In the genomic region with DNA sequence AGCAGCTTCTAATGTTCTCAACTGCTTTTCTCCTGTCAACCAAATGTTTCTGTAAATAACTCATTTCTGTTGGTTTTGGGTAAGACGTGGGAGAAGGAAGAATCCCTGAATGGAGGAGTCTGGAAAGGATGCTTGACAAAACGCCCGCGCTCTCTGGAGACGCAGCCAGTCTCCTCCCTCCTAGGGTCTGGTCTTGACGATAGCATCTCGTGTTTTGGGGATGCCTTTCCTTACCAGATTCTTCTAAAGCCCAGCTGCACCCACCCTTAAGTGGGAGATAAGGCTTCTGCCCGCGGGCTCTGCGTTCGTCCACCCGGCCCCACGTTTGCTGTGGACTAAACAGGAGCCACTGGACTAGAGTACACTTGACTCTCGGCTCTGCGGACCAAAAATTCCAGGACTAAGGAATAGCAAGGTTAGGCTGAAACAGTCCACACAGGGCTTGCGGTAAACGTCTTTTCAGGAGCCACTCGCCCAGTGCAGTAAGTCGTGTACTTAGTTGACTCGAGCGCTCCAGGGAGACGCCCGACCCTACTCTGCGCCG, we compare ENCODE assay signal across 8 cellular contexts. TPM values are rescaled to one million over a fixed set of nuclear protein-coding genes. Genes with fewer than 3 reads are reported as not detected.
A peak's percentile ranks its signal among the peaks of the same experiment; 100 is the strongest.
DNase-seq lines count a peak whose midpoint lies in the region; ATAC-seq, FAIRE-seq and TF ChIP-seq lines count a peak whose summit lies in the region.

No MANE protein-coding gene starts in this region.

- no peak for TF ChIP-seq RAD21 in GM12878 (IDR thresholded peaks at IDR 0.05; ENCODE audit: insufficient read depth, low read depth, low read length)

- no TSS peak for BruUV-seq in GM12878 (replicated peaks; lab: Mats Ljungman, UMichigan)

- intact Hi-C loops in GM12878 (cut with micrococcal nuclease; ENCODE audit: unreplicated experiment), result no loop called here

- CTCF ChIA-PET in GM12878 (lab: Yijun Ruan, JAX), result no interaction called here

- no peak overlapping the region; the same call in 1 of the 2 replicates for H3K27ac ChIP-seq in HUES64 (ENCODE audit: low read depth, low read length)
- no peak overlapping the region for H3K27ac ChIP-seq in GM12878 (ENCODE audit: control insufficient read depth, insufficient read depth)
- peak overlapping the region; percentile 73 to 96 (median 87) for H3K27ac ChIP-seq in skin epidermis

- H3K27me3 ChIP-seq in HUES64 (ENCODE audit: insufficient read depth, low read length) (peaks cover 16% of the 10 kb centered on the region), GM12878 (replicated peaks in 1 of 2; ENCODE audit: control insufficient read depth in 2 of 2, insufficient read depth in 2 of 2, low read length in 1 of 2) (peaks cover 1 to 8% of the 10 kb centered on the region in 2 experiments)

- POLR2A ChIA-PET in GM12878 (lab: Charles Lee), result no interaction called here

- TF ChIP-seq CTCF in GM12878 (IDR thresholded peaks at IDR 0.05 in 2 of 3, conservative IDR thresholded peaks at IDR 0.05 in 1 of 3; ENCODE audit: control insufficient read depth in 2 of 3, extremely low read depth in 1 of 3, insufficient read depth in 1 of 3, low read depth in 3 of 3, low read length in 3 of 3), result no peak

- H2AFZ ChIP-seq in GM12878 (ENCODE audit: control insufficient read depth, low read depth, low read length), result peak overlapping the region; percentile 17; the same call in 1 of the 2 replicates

- peak overlapping the region; percentile 86 for H3K4me2 ChIP-seq in GM12878 (ENCODE audit: control insufficient read depth, insufficient read depth)

- SMC1A ChIA-PET in GM12878 (lab: Charles Lee; ENCODE audit: uncharacterized antibody, unreplicated experiment), result no interaction called here

- no peak for DNase-seq in GM12878 (ENCODE audit: low read depth, low spot score)
- no peak for DNase-seq in activated CD4-positive, CD25-positive, alpha-beta regulatory T cell treated with anti-CD3 and anti-CD28 coated beads, Interleukin-2, amount 50 U/mL, for 72 hours
- DNase-seq in RPMI8226, result no peak
- DNase-seq in H54 (ENCODE audit: insufficient read length, low spot score), result no peak
- DNase-seq in activated CD4-positive, alpha-beta T cell treated with anti-CD3 and anti-CD28 coated beads for 48 hours, result no peak

- ATAC-seq in GM12878, result no peak

- no peaks in the 10 kb centered on the region for H3K9me3 ChIP-seq in HUES64 (ENCODE audit: insufficient read depth, low read depth, low read length)
- no peaks in the 10 kb centered on the region; the same call in 2 of the 3 replicates for H3K9me3 ChIP-seq in GM12878 (replicated peaks; ENCODE audit: control insufficient read depth, insufficient read depth, low read length)
- H3K9me3 ChIP-seq in iPS-18c (ENCODE audit: control insufficient read depth, insufficient read depth, low read length), result no peaks in the 10 kb centered on the region

- H3K4me1 ChIP-seq in HUES64 (ENCODE audit: insufficient read depth, low read length), result no peaks in the 10 kb centered on the region
- H3K4me1 ChIP-seq in GM12878 (ENCODE audit: control insufficient read depth, insufficient read depth, low read length), result no peaks in the 10 kb centered on the region; the same call in 1 of the 2 replicates

- no peaks in the 10 kb centered on the region for H4K20me1 ChIP-seq in GM12878 (ENCODE audit: control insufficient read depth, insufficient read depth)

- in situ Hi-C loops in GM12878 (cut with MboI), result no loop called here

- H3K36me3 ChIP-seq in HUES64 (ENCODE audit: insufficient read depth, low read length) (peaks cover 1% of the 10 kb centered on the region; the same call in 1 of the 2 replicates), GM12878 (ENCODE audit: control insufficient read depth in 2 of 2, insufficient read depth in 2 of 2, low read length in 1 of 2) (no peaks in the 10 kb centered on the region)

- H3K79me2 ChIP-seq in GM12878 (ENCODE audit: control insufficient read depth, insufficient read depth, low read length), result no peaks in the 10 kb centered on the region

- WGBS in HUES64, result 2% methylated on average over 25 of the region's 25 CpGs
- 48% methylated on average over 25 of the region's 25 CpGs for WGBS in GM12878 (ENCODE audit: insufficient coverage, insufficient replicate concordance, low lambda C conversion rate, missing lambda C conversion rate)

- H3K9ac ChIP-seq in HUES64 (ENCODE audit: low read depth, low read length), result peak overlapping the region; percentile 27; the same call in 1 of the 2 replicates
- no peak overlapping the region for H3K9ac ChIP-seq in GM12878 (ENCODE audit: control insufficient read depth, insufficient read depth, low read length)

- FAIRE-seq in GM12878 (lab: Jason Lieb, UNC) (no peak), H54 (lab: Jason Lieb, UNC) (no peak)

- RAD21 ChIA-PET in GM12878 (lab: Charles Lee; ENCODE audit: unreplicated experiment), result no interaction called here

- H3K4me3 ChIP-seq in HUES64 (ENCODE audit: low read length), result peak overlapping the region; percentile 73
- H3K4me3 ChIP-seq in GM12878, result no peak overlapping the region
- peak overlapping the region; percentile 75 for H3K4me3 ChIP-seq in iPS-18c (ENCODE audit: insufficient read depth, low read depth, low read length)
- peak overlapping the region; percentile 57 to 79 (median 60) for H3K4me3 ChIP-seq in skin epidermis

- TF ChIP-seq POLR2A in GM12878 (IDR thresholded peaks at IDR 0.05; ENCODE audit: low read depth, low read length), result no peak
- TF ChIP-seq POLR2A in H54 (IDR thresholded peaks at IDR 0.05; ENCODE audit: low read depth, low read length), result no peak

- no peak for TF ChIP-seq EP300 in GM12878 (IDR thresholded peaks at IDR 0.05; ENCODE audit: borderline replicate concordance in 1 of 2, control insufficient read depth in 1 of 2, low read depth in 2 of 2, low read length in 2 of 2)

TF ChIP-seq in GM12878, 131 proteins besides CTCF, POLR2A, EP300 and RAD21 (continues in another document):
- TF ChIP-seq, protein P1, sequence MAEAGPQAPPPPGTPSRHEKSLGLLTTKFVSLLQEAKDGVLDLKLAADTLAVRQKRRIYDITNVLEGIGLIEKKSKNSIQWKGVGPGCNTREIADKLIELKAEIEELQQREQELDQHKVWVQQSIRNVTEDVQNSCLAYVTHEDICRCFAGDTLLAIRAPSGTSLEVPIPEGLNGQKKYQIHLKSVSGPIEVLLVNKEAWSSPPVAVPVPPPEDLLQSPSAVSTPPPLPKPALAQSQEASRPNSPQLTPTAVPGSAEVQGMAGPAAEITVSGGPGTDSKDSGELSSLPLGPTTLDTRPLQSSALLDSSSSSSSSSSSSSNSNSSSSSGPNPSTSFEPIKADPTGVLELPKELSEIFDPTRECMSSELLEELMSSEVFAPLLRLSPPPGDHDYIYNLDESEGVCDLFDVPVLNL (IDR thresholded peaks at IDR 0.05; ENCODE audit: low read depth, low read length), result no peak
- TF ChIP-seq SPI1 (IDR thresholded peaks at IDR 0.05; ENCODE audit: borderline replicate concordance, insufficient read depth, low read depth, low read length) (no peak), HCFC1 (IDR thresholded peaks at IDR 0.05; ENCODE audit: low read length) (no peak), CREB1 (IDR thresholded peaks at IDR 0.05; ENCODE audit: low read depth) (no peak), ZNF622 (IDR thresholded peaks at IDR 0.05) (no peak), CHD4 (IDR thresholded peaks at IDR 0.05) (no peak), WRNIP1 (IDR thresholded peaks at IDR 0.05; ENCODE audit: borderline replicate concordance, low read depth, low read length) (no peak), ASH2L (IDR thresholded peaks at IDR 0.05; ENCODE audit: borderline replicate concordance, low read depth) (no peak), STAT1 (conservative IDR thresholded peaks at IDR 0.05) (no peak)
- TF ChIP-seq, protein P2, sequence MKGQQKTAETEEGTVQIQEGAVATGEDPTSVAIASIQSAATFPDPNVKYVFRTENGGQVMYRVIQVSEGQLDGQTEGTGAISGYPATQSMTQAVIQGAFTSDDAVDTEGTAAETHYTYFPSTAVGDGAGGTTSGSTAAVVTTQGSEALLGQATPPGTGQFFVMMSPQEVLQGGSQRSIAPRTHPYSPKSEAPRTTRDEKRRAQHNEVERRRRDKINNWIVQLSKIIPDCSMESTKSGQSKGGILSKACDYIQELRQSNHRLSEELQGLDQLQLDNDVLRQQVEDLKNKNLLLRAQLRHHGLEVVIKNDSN (IDR thresholded peaks at IDR 0.05; ENCODE audit: borderline replicate concordance, extremely low read length, insufficient read depth, low read depth, low read length), result no peak

RNA-seq across cellular contexts. Expression of a gene that starts 0.5 kb away (rescaled TPM):
- 27.2 TPM for polyA plus RNA-seq in HUES64 (2013, experiment 1 of 2)
- polyA plus RNA-seq in HUES64 (2013, experiment 2 of 2), result 32.1 TPM
- total RNA-seq in GM12878 (2013; cell fraction: nucleolus; rRNA removed), result 0.33 TPM in 1 of 2 replicates, not detected in the other
- total RNA-seq in GM12878 (2014; rRNA removed) (not detected in 2 replicates), GM12878 (2014; rRNA removed; fragmentation: Illumina TruSeq; extraction: Trizol) (not detected in 2 replicates), GM12878 (2021) (0.72 TPM in 1 of 2 replicates, not detected in the other)
- not detected for polyA plus RNA-seq in GM12878 (2011; ENCODE audit: low read depth)
- polyA plus RNA-seq in GM12878 (2011; rRNA removed) (not detected in 2 replicates), GM12878 (2014; fragmentation: Illumina TruSeq; extraction: Trizol) (not detected in 2 replicates), GM12878 (2014; fragmentation: Nextera tagmentation; extraction: Ambion mirVana) (not detected), GM12878 (2014; rRNA removed) (not detected in 2 replicates), GM12878 (2016; fragmentation: Nextera tagmentation; extraction: Ambion mirVana) (under 1 TPM in 1 of 2 experiments, not detected in 1; 0.24 TPM)
- polyA plus RNA-seq in GM12878 (2011; cell fraction: cytosol; rRNA removed), result not detected in 2 replicates
- polyA plus RNA-seq in GM12878 (2011; cell fraction: nucleus; rRNA removed), result not detected in 2 replicates
- not detected in 2 replicates for polyA plus RNA-seq in GM12878 (2012)
- polyA minus RNA-seq in GM12878 (2011; rRNA and poly(A)+ RNA removed), result not detected in 2 replicates
- 1.2 and 1.7 TPM in 2 replicates for polyA minus RNA-seq in GM12878 (2011; cell fraction: cytosol; rRNA and poly(A)+ RNA removed)
- 0.29 TPM in 1 of 2 replicates, not detected in the other for polyA minus RNA-seq in GM12878 (2011; cell fraction: nucleus; rRNA and poly(A)+ RNA removed)

Comparison
In these comparisons a context has a peak if more than half of its experiments do, and no peak if none do; other contexts are left out.
1. H3K27ac ChIP-seq: peak in skin epidermis (21 of 21); none in HUES64 (single experiment) and GM12878 (single experiment).